Comparison of ENCODE assay signal across 1 cellular context in genomic region chr10:99430451-99431189, GRCh38.
A peak's percentile ranks its signal among the peaks of the same experiment; 100 is the strongest.
TF ChIP-seq lines count a peak whose summit lies in the region.

GOT1 (minus strand) TSS chr10:99430624; CDS start chr10:99430565, 59 bp downstream.

TF ChIP-seq in WTC11, 78 proteins besides CTCF, POLR2A, EP300 and RAD21 (continued from another document):
- TF ChIP-seq E2F5 (CRISPR knock-in tag; IDR thresholded peaks at IDR 0.05) = peak; percentile 78; the same call in 1 of the 2 replicates
- TF ChIP-seq ATF3 (CRISPR knock-in tag; conservative IDR thresholded peaks at IDR 0.05) = peak; percentile 67; the same call in 1 of the 2 replicates
- TF ChIP-seq MYBL2 (CRISPR knock-in tag; IDR thresholded peaks at IDR 0.05) = peak; percentile 43; the same call in 1 of the 2 replicates
- TF ChIP-seq, protein P1, sequence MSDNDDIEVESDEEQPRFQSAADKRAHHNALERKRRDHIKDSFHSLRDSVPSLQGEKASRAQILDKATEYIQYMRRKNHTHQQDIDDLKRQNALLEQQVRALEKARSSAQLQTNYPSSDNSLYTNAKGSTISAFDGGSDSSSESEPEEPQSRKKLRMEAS (CRISPR knock-in tag; IDR thresholded peaks at IDR 0.05) = peak; percentile 70; the same call in 1 of the 2 replicates
- TF ChIP-seq, protein P2, sequence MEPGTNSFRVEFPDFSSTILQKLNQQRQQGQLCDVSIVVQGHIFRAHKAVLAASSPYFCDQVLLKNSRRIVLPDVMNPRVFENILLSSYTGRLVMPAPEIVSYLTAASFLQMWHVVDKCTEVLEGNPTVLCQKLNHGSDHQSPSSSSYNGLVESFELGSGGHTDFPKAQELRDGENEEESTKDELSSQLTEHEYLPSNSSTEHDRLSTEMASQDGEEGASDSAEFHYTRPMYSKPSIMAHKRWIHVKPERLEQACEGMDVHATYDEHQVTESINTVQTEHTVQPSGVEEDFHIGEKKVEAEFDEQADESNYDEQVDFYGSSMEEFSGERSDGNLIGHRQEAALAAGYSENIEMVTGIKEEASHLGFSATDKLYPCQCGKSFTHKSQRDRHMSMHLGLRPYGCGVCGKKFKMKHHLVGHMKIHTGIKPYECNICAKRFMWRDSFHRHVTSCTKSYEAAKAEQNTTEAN (CRISPR knock-in tag; IDR thresholded peaks at IDR 0.05) = no peak
- no peak for TF ChIP-seq ATF6 (CRISPR knock-in tag; IDR thresholded peaks at IDR 0.05)
- peak; percentile 83; the same call in 1 of the 2 replicates for TF ChIP-seq CREM (CRISPR knock-in tag; IDR thresholded peaks at IDR 0.05)
- no peak for TF ChIP-seq CBFB (CRISPR knock-in tag; IDR thresholded peaks at IDR 0.05; ENCODE audit: low read depth)
- peak; percentile 98 for TF ChIP-seq GABPB1 (CRISPR knock-in tag; IDR thresholded peaks at IDR 0.05)
- TF ChIP-seq, protein P3, sequence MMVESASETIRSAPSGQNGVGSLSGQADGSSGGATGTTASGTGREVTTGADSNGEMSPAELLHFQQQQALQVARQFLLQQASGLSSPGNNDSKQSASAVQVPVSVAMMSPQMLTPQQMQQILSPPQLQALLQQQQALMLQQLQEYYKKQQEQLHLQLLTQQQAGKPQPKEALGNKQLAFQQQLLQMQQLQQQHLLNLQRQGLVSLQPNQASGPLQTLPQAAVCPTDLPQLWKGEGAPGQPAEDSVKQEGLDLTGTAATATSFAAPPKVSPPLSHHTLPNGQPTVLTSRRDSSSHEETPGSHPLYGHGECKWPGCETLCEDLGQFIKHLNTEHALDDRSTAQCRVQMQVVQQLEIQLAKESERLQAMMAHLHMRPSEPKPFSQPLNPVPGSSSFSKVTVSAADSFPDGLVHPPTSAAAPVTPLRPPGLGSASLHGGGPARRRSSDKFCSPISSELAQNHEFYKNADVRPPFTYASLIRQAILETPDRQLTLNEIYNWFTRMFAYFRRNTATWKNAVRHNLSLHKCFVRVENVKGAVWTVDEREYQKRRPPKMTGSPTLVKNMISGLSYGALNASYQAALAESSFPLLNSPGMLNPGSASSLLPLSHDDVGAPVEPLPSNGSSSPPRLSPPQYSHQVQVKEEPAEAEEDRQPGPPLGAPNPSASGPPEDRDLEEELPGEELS (CRISPR knock-in tag; IDR thresholded peaks at IDR 0.05) = peak; percentile 14; the same call in 1 of the 2 replicates
- peak; percentile 72 for TF ChIP-seq TEAD1 (CRISPR knock-in tag; IDR thresholded peaks at IDR 0.05)
- no peak for TF ChIP-seq PRRX2 (CRISPR knock-in tag; IDR thresholded peaks at IDR 0.05)
